ENCODE assay signal across 20 cellular contexts in the genomic region with DNA sequence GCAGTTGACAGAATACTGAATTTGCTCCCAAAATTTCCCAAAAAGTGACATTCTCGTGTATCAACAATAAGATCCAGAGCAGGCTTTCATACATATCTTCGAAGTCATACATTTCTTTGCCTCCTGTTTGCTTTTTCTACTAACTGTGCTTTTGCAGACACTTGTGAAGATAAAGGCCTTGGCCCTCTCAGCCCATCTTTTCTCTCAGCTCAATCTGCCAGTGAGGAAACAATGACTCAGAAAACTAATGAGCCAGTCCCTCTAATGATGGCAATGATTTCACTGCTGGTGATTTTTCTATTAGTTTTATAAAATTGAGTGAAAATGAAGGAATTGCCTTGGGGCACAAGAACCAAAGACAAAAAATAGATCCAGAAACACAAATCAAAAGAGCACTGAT.
"Had no signal": no experiment of that assay in that cellular context is flagged by ENCODE, and none has a peak within 500 bp of the region (broad histone marks: within the 10 kb centered on the region; RNA-seq: fewer than 3 reads in every experiment).

No MANE protein-coding gene starts in this region.

- H3K4me1 ChIP-seq: esophagus squamous epithelium, foreskin keratinocyte, left ventricle myocardium inferior, lower lobe of right lung, pancreas, right lobe of liver, suprapubic skin, thyroid gland, upper lobe of left lung, vagina had no signal

- H3K36me3 ChIP-seq: esophagus squamous epithelium, left ventricle myocardium inferior, lower lobe of right lung, pancreas, right lobe of liver, suprapubic skin, thyroid gland, upper lobe of left lung, vagina had no signal

- H3K27ac ChIP-seq: esophagus squamous epithelium, foreskin keratinocyte, left ventricle myocardium inferior, lower lobe of right lung, pancreas, right lobe of liver, suprapubic skin, thyroid gland, upper lobe of left lung, vagina had no signal

- H3K9me3 ChIP-seq: esophagus squamous epithelium, left ventricle myocardium inferior, lower lobe of right lung, pancreas, right lobe of liver, suprapubic skin, thyroid gland, upper lobe of left lung, vagina had no signal

- H3K4me3 Mint-ChIP-seq: effector memory CD8-positive, alpha-beta T cell; immature natural killer cell; nephron; stimulated activated effector memory CD8-positive, alpha-beta T cell treated with anti-CD3 and anti-CD28 coated beads, Interleukin-12 subunit alpha, Interleukin-12 subunit beta, amount 100 ng/mL, for 72 hours had no signal

- H3K9me3 Mint-ChIP-seq: effector memory CD8-positive, alpha-beta T cell; immature natural killer cell; nephron; stimulated activated effector memory CD8-positive, alpha-beta T cell treated with anti-CD3 and anti-CD28 coated beads, Interleukin-12 subunit alpha, Interleukin-12 subunit beta, amount 100 ng/mL, for 72 hours had no signal

- H3K36me3 Mint-ChIP-seq: immature natural killer cell; stimulated activated effector memory CD8-positive, alpha-beta T cell treated with anti-CD3 and anti-CD28 coated beads, Interleukin-12 subunit alpha, Interleukin-12 subunit beta, amount 100 ng/mL, for 72 hours had no signal

- H3K4me3 ChIP-seq: esophagus squamous epithelium, left ventricle myocardium inferior, lower lobe of right lung, pancreas, right lobe of liver, suprapubic skin, thyroid gland, upper lobe of left lung, vagina had no signal

- H3K27ac Mint-ChIP-seq: effector memory CD8-positive, alpha-beta T cell; immature natural killer cell; nephron; progenitor cell of endocrine pancreas; stimulated activated effector memory CD8-positive, alpha-beta T cell treated with anti-CD3 and anti-CD28 coated beads, Interleukin-12 subunit alpha, Interleukin-12 subunit beta, amount 100 ng/mL, for 72 hours had no signal

- H3K4me1 Mint-ChIP-seq: immature natural killer cell; stimulated activated effector memory CD8-positive, alpha-beta T cell treated with anti-CD3 and anti-CD28 coated beads, Interleukin-12 subunit alpha, Interleukin-12 subunit beta, amount 100 ng/mL, for 72 hours had no signal

- DNase-seq: cortex of kidney; effector memory CD8-positive, alpha-beta T cell; esophagus squamous epithelium; foreskin keratinocyte; immature natural killer cell; left ventricle myocardium inferior; lower lobe of right lung; occipital lobe; pancreas; right lobe of liver; stimulated activated CD4-positive, alpha-beta T cell treated with anti-CD3 and anti-CD28 coated beads, Interleukin-4, amount 100 ng/mL, for 1 hour; stimulated activated CD8-positive, alpha-beta memory T cell treated with anti-CD3 and anti-CD28 coated beads, Interleukin-4, amount 100 ng/mL, for 48 hours; stimulated activated naive CD8-positive, alpha-beta T cell treated with anti-CD3 and anti-CD28 coated beads, Interleukin-15, Interleukin-2, amounts not matched to agents 100 U/mL and 50 U/mL, for 24 hours; thyroid gland; upper lobe of left lung had no signal

- H3K27me3 ChIP-seq: foreskin keratinocyte, pancreas, right lobe of liver, suprapubic skin, thyroid gland, upper lobe of left lung, vagina had no signal
